Comparison of ENCODE assay signal across 34 cellular contexts in the genomic region with DNA sequence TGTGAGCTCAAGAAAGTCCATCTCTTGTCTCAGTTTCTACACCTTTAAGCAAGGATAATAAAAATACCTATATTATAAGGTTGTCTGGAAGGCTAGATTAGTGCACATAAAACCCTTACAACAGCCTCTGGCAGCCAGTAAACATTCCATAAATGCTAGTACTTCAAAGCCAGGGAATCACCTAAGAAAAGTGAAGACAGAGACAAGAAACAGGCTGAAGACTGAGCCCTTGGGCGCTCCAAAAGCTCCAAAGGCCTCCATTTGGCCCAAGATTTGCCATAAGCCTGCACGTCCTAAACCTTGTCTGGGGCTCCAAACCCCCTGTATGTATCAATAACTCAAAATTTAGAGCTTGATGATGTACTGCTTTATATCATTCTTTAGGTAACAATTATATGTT.
"Had no signal": no experiment of that assay in that cellular context is flagged by ENCODE, and none has a peak within 500 bp of the region (broad histone marks: within the 10 kb centered on the region; RNA-seq: fewer than 3 reads in every experiment).

No MANE protein-coding gene starts in this region.

- H3K9me3 ChIP-seq: MG63 had no signal

- H3K9ac ChIP-seq: KMS-11 had no signal

- H3K4me2 ChIP-seq: KMS-11 had no signal

- H3K27ac ChIP-seq: KMS-11 had no signal

- H3K27me3 ChIP-seq: MG63 had no signal

- H3K36me3 ChIP-seq: MG63 had no signal

- DNase-seq: Karpas-422, Kasumi-1, MG63, MM.1S, MV-4-11, NCI-H1048, NCI-H1092, NCI-H1092 treated with DMSO at 0.1 percent for 48 hours, NCI-H1105, NCI-H1105 treated with DMSO at 0.1 percent for 48 hours, NCI-H1417, NCI-H1417 treated with DMSO at 0.1 percent for 48 hours, NCI-H1436, NCI-H1436 treated with DMSO at 0.1 percent for 48 hours, NCI-H146, NCI-H1694, NCI-H1694 treated with DMSO at 0.1 percent for 48 hours, NCI-H187, NCI-H187 treated with DMSO at 0.1 percent for 48 hours, NCI-H1930, NCI-H2029, NCI-H2029 treated with DMSO at 0.1 percent for 48 hours, NCI-H2081, NCI-H2081 treated with DMSO at 0.1 percent for 48 hours, NCI-H2107, NCI-H2171, NCI-H2171 treated with DMSO at 0.1 percent for 48 hours, NCI-H2227 treated with DMSO at 0.1 percent for 48 hours, NCI-H226, NCI-H345, NCI-H446, NCI-H446 treated with DMSO at 0.1 percent for 48 hours, NCI-H510A had no signal

- H3K4me3 ChIP-seq: MG63 had no signal
